ENCODE assay signal across 23 cellular contexts in genomic region chr11:44617671-44618461, GRCh38. TPM values are rescaled to one million over a fixed set of nuclear protein-coding genes. Genes with fewer than 3 reads are reported as not detected.
DNase-seq lines count a peak whose midpoint lies in the region; ATAC-seq, FAIRE-seq and TF ChIP-seq lines count a peak whose summit lies in the region.
"Had no signal": no experiment of that assay in that cellular context is flagged by ENCODE, and none has a peak within 500 bp of the region (broad histone marks: within the 10 kb centered on the region; RNA-seq: fewer than 3 reads in every experiment).

No MANE protein-coding gene starts in this region.

- intact Hi-C loops in activated CD4-positive, alpha-beta T cell treated with anti-CD3 and anti-CD28 coated beads for 36 hours (cut with DNase I, micrococcal nuclease): loop anchor here (1.0 kb wide), 2 partner anchors 61 to 62 kb away; no protein-coding TSS in a partner anchor
- intact Hi-C loops in activated CD4-positive, alpha-beta T cell treated with anti-CD3 and anti-CD28 coated beads, Interleukin-2, amount 10 ng/mL, durations not matched to agents 24 days and 14 days (cut with micrococcal nuclease): loop anchor here (1.0 kb wide), 1 partner anchor 62 kb away; no protein-coding TSS in a partner anchor
- intact Hi-C loops in right cardiac atrium (cut with DNase I) (loop anchor here in 3 of 4 donors (1.0 to 2.0 kb wide), 2 partner anchors 61 to 62 kb away; no protein-coding TSS in a partner anchor), heart right ventricle (cut with DNase I) (loop anchor here (1.0 to 5.0 kb wide), 4 partner anchors 61 to 331 kb away; no protein-coding TSS in a partner anchor)

- peak; percentile 2 for DNase-seq in activated CD4-positive, alpha-beta T cell treated with anti-CD3 and anti-CD28 coated beads for 36 hours
- DNase-seq in activated CD4-positive, alpha-beta T cell treated with anti-CD3 and anti-CD28 coated beads, Interleukin-2, amount 10 ng/mL, durations not matched to agents 24 days and 14 days: no peak
- DNase-seq in right cardiac atrium (peak in 2 of 3 donors; percentile 45 to 56), heart right ventricle (no peak), osteoblast (ENCODE audit: insufficient read length, low spot score, missing footprints) (peak; percentile 57), GDM1 (lab: John Stamatoyannopoulos, UW) (no peak), HTR-8/SVneo (ENCODE audit: insufficient read length, low spot score) (no peak), GM19238 (ENCODE audit: insufficient read length, low spot score) (no peak)
- DNase-seq: 8988T; activated CD4-positive, alpha-beta T cell treated with anti-CD3 and anti-CD28 coated beads, Interleukin-2, amount 10 ng/mL, durations not matched to agents 7 days and 5 days; DMS53; GF-D8; KBM-7; mammary epithelial cell; NCI-H1436 treated with DMSO at 0.1 percent for 48 hours had no signal

- ATAC-seq in activated CD4-positive, alpha-beta T cell treated with anti-CD3 and anti-CD28 coated beads for 36 hours: no peak
- ATAC-seq in right cardiac atrium: no peak
- ATAC-seq in heart right ventricle: no peak
- ATAC-seq: activated naive CD4-positive, alpha-beta T cell treated with anti-CD3 and anti-CD28 coated beads, Interleukin-2, amount 50 U/mL, for 72 hours had no signal

- no peak overlapping the region for H3K27ac Mint-ChIP-seq in activated CD4-positive, alpha-beta T cell treated with anti-CD3 and anti-CD28 coated beads for 36 hours
- no peak overlapping the region for H3K27ac Mint-ChIP-seq in activated CD4-positive, alpha-beta T cell treated with anti-CD3 and anti-CD28 coated beads, Interleukin-2, amount 10 ng/mL, durations not matched to agents 24 days and 14 days

- H3K9me3 ChIP-seq in right cardiac atrium (ENCODE audit: control insufficient read depth, low read length) (no peaks in the 10 kb centered on the region), heart right ventricle (no peaks in the 10 kb centered on the region), osteoblast (ENCODE audit: low read depth, low read length) (no peaks in the 10 kb centered on the region)
- H3K9me3 ChIP-seq: body of pancreas, gastroesophageal sphincter, HAP-1, right atrium auricular region, SJSA1 had no signal

- peaks cover 44% of the 10 kb centered on the region for H3K4me1 Mint-ChIP-seq in activated CD4-positive, alpha-beta T cell treated with anti-CD3 and anti-CD28 coated beads for 36 hours
- peaks cover 41% of the 10 kb centered on the region for H3K4me1 Mint-ChIP-seq in activated CD4-positive, alpha-beta T cell treated with anti-CD3 and anti-CD28 coated beads, Interleukin-2, amount 10 ng/mL, durations not matched to agents 24 days and 14 days

- no peak overlapping the region for H2AFZ ChIP-seq in osteoblast (ENCODE audit: low read length)

- peaks cover 2% of the 10 kb centered on the region for H4K20me1 ChIP-seq in osteoblast (ENCODE audit: insufficient read depth, low read length)

- H3K36me3 ChIP-seq in heart right ventricle (peaks cover 0 to 45% (median 0%) of the 10 kb centered on the region in 9 donors), osteoblast (ENCODE audit: insufficient read depth, low read length) (peaks cover 12% of the 10 kb centered on the region)
- H3K36me3 ChIP-seq: HAP-1, right atrium auricular region, SJSA1 had no signal

- no peak overlapping the region for H3K4me3 Mint-ChIP-seq in activated CD4-positive, alpha-beta T cell treated with anti-CD3 and anti-CD28 coated beads for 36 hours
- H3K4me3 Mint-ChIP-seq in activated CD4-positive, alpha-beta T cell treated with anti-CD3 and anti-CD28 coated beads, Interleukin-2, amount 10 ng/mL, durations not matched to agents 24 days and 14 days: no peak overlapping the region
- H3K4me3 Mint-ChIP-seq: activated CD4-positive, alpha-beta T cell treated with anti-CD3 and anti-CD28 coated beads, Interleukin-2, amount 10 ng/mL, durations not matched to agents 7 days and 5 days; CD8-positive, alpha-beta memory T cell had no signal

- H3K4me2 ChIP-seq in osteoblast (ENCODE audit: insufficient read depth, low read length): no peak overlapping the region

- no peak for FAIRE-seq in HTR-8/SVneo (lab: Jason Lieb, UNC)
- FAIRE-seq: keratinocyte had no signal

- POLR2A ChIA-PET in activated CD4-positive, alpha-beta T cell treated with anti-CD3 and anti-CD28 coated beads for 36 hours (lab: Charles Lee): interaction anchor here (0.7 kb wide), 1 partner anchor 7 kb away, joined by 9 read pairs; no protein-coding TSS in a partner anchor

- H3K27me3 ChIP-seq in right cardiac atrium (ENCODE audit: control insufficient read depth, insufficient read depth) (no peaks in the 10 kb centered on the region), heart right ventricle (no peaks in the 10 kb centered on the region), osteoblast (ENCODE audit: insufficient read depth, low read length) (no peaks in the 10 kb centered on the region)
- H3K27me3 ChIP-seq: body of pancreas, gastroesophageal sphincter, right atrium auricular region, SJSA1 had no signal

- no peaks in the 10 kb centered on the region for H3K9me3 Mint-ChIP-seq in activated CD4-positive, alpha-beta T cell treated with anti-CD3 and anti-CD28 coated beads for 36 hours (ENCODE audit: low read depth)
- H3K9me3 Mint-ChIP-seq in activated CD4-positive, alpha-beta T cell treated with anti-CD3 and anti-CD28 coated beads, Interleukin-2, amount 10 ng/mL, durations not matched to agents 24 days and 14 days: no peaks in the 10 kb centered on the region
- H3K9me3 Mint-ChIP-seq: activated CD4-positive, alpha-beta T cell treated with anti-CD3 and anti-CD28 coated beads, Interleukin-2, amount 10 ng/mL, durations not matched to agents 7 days and 5 days; activated naive CD4-positive, alpha-beta T cell treated with anti-CD3 and anti-CD28 coated beads, Interleukin-2, amount 50 U/mL, for 72 hours; CD8-positive, alpha-beta memory T cell had no signal

- 85% methylated on average over 18 of the region's 18 CpGs for whole genome bisulfite sequencing in right cardiac atrium
- 88 to 93% methylated on average over 18 of the region's 18 CpGs for WGBS in heart right ventricle, 2 donors

- TF ChIP-seq CTCF in heart right ventricle (IDR thresholded peaks at IDR 0.05): no peak
- TF ChIP-seq CTCF in osteoblast (IDR thresholded peaks at IDR 0.05; ENCODE audit: extremely low read depth, low read depth, low read length): no peak

- H3K4me3 ChIP-seq in right cardiac atrium (ENCODE audit: low read length): no peak overlapping the region
- H3K4me3 ChIP-seq in heart right ventricle: no peak overlapping the region
- no peak overlapping the region for H3K4me3 ChIP-seq in osteoblast (ENCODE audit: insufficient read depth, low read length)
- H3K4me3 ChIP-seq: body of pancreas, gastroesophageal sphincter, HAP-1, right atrium auricular region, SJSA1 had no signal

- no peaks in the 10 kb centered on the region for H3K4me1 ChIP-seq in right cardiac atrium (ENCODE audit: control insufficient read depth, insufficient read depth, low read length)
- H3K4me1 ChIP-seq in heart right ventricle: peaks cover 6 to 64% (median 37%) of the 10 kb centered on the region in 9 donors
- H3K4me1 ChIP-seq in osteoblast (ENCODE audit: insufficient read depth, low read length): peaks cover 2% of the 10 kb centered on the region
- H3K4me1 ChIP-seq: HAP-1 had no signal

- CTCF ChIA-PET in activated CD4-positive, alpha-beta T cell treated with anti-CD3 and anti-CD28 coated beads for 36 hours (lab: Charles Lee): interaction anchor here (0.6 to 3.2 kb wide), 30 partner anchors 8 to 1567 kb away, joined by 3 to 77 read pairs (median 4); partner anchors contain the start of gene CD82

- no peaks in the 10 kb centered on the region for H3K27me3 Mint-ChIP-seq in activated CD4-positive, alpha-beta T cell treated with anti-CD3 and anti-CD28 coated beads for 36 hours
- no peaks in the 10 kb centered on the region for H3K27me3 Mint-ChIP-seq in activated CD4-positive, alpha-beta T cell treated with anti-CD3 and anti-CD28 coated beads, Interleukin-2, amount 10 ng/mL, durations not matched to agents 24 days and 14 days
- H3K27me3 Mint-ChIP-seq: activated CD4-positive, alpha-beta T cell treated with anti-CD3 and anti-CD28 coated beads, Interleukin-2, amount 10 ng/mL, durations not matched to agents 7 days and 5 days had no signal

- no peak overlapping the region for H3K27ac ChIP-seq in right cardiac atrium (ENCODE audit: low read length)
- H3K27ac ChIP-seq in heart right ventricle: no peak overlapping the region
- no peak overlapping the region for H3K27ac ChIP-seq in osteoblast (ENCODE audit: low read depth, low read length)
- H3K27ac ChIP-seq: body of pancreas, gastroesophageal sphincter, right atrium auricular region, SJSA1 had no signal

- H3K36me3 Mint-ChIP-seq in activated CD4-positive, alpha-beta T cell treated with anti-CD3 and anti-CD28 coated beads for 36 hours (ENCODE audit: low read depth): peaks cover 62% of the 10 kb centered on the region
- H3K36me3 Mint-ChIP-seq in activated CD4-positive, alpha-beta T cell treated with anti-CD3 and anti-CD28 coated beads, Interleukin-2, amount 10 ng/mL, durations not matched to agents 24 days and 14 days (ENCODE audit: low read depth): peaks cover 76% of the 10 kb centered on the region

- H3K79me2 ChIP-seq in osteoblast (ENCODE audit: insufficient read depth, low read length): no peaks in the 10 kb centered on the region

RNA-seq across cellular contexts. Expression of gene CD82, which starts 52.4 kb away (rescaled TPM):
- total RNA-seq in activated CD4-positive, alpha-beta T cell treated with anti-CD3 and anti-CD28 coated beads for 36 hours: 100 to 1,000 TPM; 239 to 272 TPM
- total RNA-seq in activated CD4-positive, alpha-beta T cell treated with anti-CD3 and anti-CD28 coated beads, Interleukin-2, amount 10 ng/mL, durations not matched to agents 24 days and 14 days: 448 and 469 TPM in 2 replicates
- total RNA-seq in right cardiac atrium (10 to 100 TPM; 16.7 to 33.6 (median 27.3) TPM), heart right ventricle (10 to 100 TPM; 25.8 to 66.7 (median 35.2) TPM), osteoblast (14.7 and 23.2 TPM in 2 replicates)
- polyA plus RNA-seq in right cardiac atrium (23.8 TPM), heart right ventricle (10 to 100 TPM; 18.5 to 70.4 TPM)

Comparison
In these comparisons a context has a peak if more than half of its experiments do, and no peak if none do; other contexts are left out.
1. DNase-seq: peak in activated CD4-positive, alpha-beta T cell treated with anti-CD3 and anti-CD28 coated beads for 36 hours (single experiment), right cardiac atrium (2 of 3) and osteoblast (single experiment); none in activated CD4-positive, alpha-beta T cell treated with anti-CD3 and anti-CD28 coated beads, Interleukin-2, amount 10 ng/mL, durations not matched to agents 24 days and 14 days (single experiment), heart right ventricle (0 of 2), GDM1 (single experiment), HTR-8/SVneo (single experiment) and GM19238 (single experiment).